Comparison of ENCODE assay signal across 18 cellular contexts in genomic region chr2:236658974-236659757, GRCh38.
DNase-seq lines count a peak whose midpoint lies in the region; ATAC-seq, FAIRE-seq and TF ChIP-seq lines count a peak whose summit lies in the region.
"Had no signal": no experiment of that assay in that cellular context is flagged by ENCODE, and none has a peak within 500 bp of the region (broad histone marks: within the 10 kb centered on the region; RNA-seq: fewer than 3 reads in every experiment).

No MANE protein-coding gene starts in this region.

- H3K79me2 ChIP-seq in H1 (ENCODE audit: control insufficient read depth in 1 of 2, insufficient read depth in 2 of 2, low read length in 2 of 2) (no peaks in the 10 kb centered on the region), osteoblast (ENCODE audit: insufficient read depth, low read length) (no peaks in the 10 kb centered on the region)

- H4K91ac ChIP-seq in H1 (replicated peaks; ENCODE audit: insufficient read length, low read length), result no peak overlapping the region

- no peaks in the 10 kb centered on the region for H3K36me3 Mint-ChIP-seq in mesothelial cell of epicardium

- DNase-seq in NCI-H2196 treated with DMSO at 0.1 percent for 48 hours (lab: John Stamatoyannopoulos, UW; ENCODE audit: unreplicated experiment) (peak; percentile 29), NCI-H2196 (lab: John Stamatoyannopoulos, UW; ENCODE audit: unreplicated experiment) (no peak), H1 (ENCODE audit: low read depth in 1 of 2, low spot score in 2 of 2) (peak in 1 of 2 experiments; percentile 34), mesothelial cell of epicardium (ENCODE audit: low spot score in 2 of 2, unreplicated experiment in 2 of 2) (no peak), ureter (ENCODE audit: low spot score) (peak; percentile 37), osteoblast (ENCODE audit: insufficient read length, low spot score, missing footprints) (no peak), upper lobe of right lung (no peak)
- DNase-seq: NCI-H1048, NCI-H146, NCI-H2081 treated with DMSO at 0.1 percent for 48 hours, NCI-H748 treated with DMSO at 0.1 percent for 48 hours, SHP77 had no signal

- peak overlapping the region; percentile 51; the same call in 1 of the 2 replicates for H2BK15ac ChIP-seq in H1 (ENCODE audit: low read length)

- H3K4me1 Mint-ChIP-seq in mesothelial cell of epicardium, result peaks cover 60% of the 10 kb centered on the region

- H4K8ac ChIP-seq in H1 (ENCODE audit: extremely low read depth, insufficient read depth, low read length), result no peak overlapping the region

- no peak overlapping the region for H3K4me3 Mint-ChIP-seq in mesothelial cell of epicardium

- H2BK5ac ChIP-seq in H1 (ENCODE audit: low read depth, low read length), result peak overlapping the region; percentile 44; the same call in 1 of the 2 replicates

- no peak overlapping the region for H4K5ac ChIP-seq in H1 (ENCODE audit: insufficient read length, low read depth, low read length)

- H3K14ac ChIP-seq in H1 (ENCODE audit: insufficient read length), result no peak overlapping the region

- no peak overlapping the region for H3K56ac ChIP-seq in H1 (replicated peaks; ENCODE audit: insufficient read length, low read depth, low read length)

- peak overlapping the region; percentile 87 for H3K27ac Mint-ChIP-seq in mesothelial cell of epicardium

- no peaks in the 10 kb centered on the region for H4K20me1 ChIP-seq in H1 (replicated peaks in 1 of 2; ENCODE audit: control insufficient read depth in 1 of 2, insufficient read depth in 2 of 2, low read length in 2 of 2)
- H4K20me1 ChIP-seq in osteoblast (ENCODE audit: insufficient read depth, low read length), result no peaks in the 10 kb centered on the region

- H3K23me2 ChIP-seq in H1 (ENCODE audit: low read depth, low read length), result no peaks in the 10 kb centered on the region

- ATAC-seq in upper lobe of right lung (no peak), GM21529 (IDR thresholded peaks at IDR 0.05; ENCODE audit: unreplicated experiment) (no peak)
- ATAC-seq: GM12878, K562 had no signal

- TF ChIP-seq CTCF in H1 (IDR thresholded peaks at IDR 0.05; ENCODE audit: control extremely low read depth in 1 of 3, insufficient read depth in 1 of 3, low read depth in 1 of 3, low read length in 3 of 3) (no peak), mesothelial cell of epicardium (IDR thresholded peaks at IDR 0.05; ENCODE audit: unreplicated experiment) (no peak), osteoblast (IDR thresholded peaks at IDR 0.05; ENCODE audit: extremely low read depth, low read depth, low read length) (no peak), upper lobe of right lung (IDR thresholded peaks at IDR 0.05) (no peak)

- no peak overlapping the region for H3K23ac ChIP-seq in H1 (ENCODE audit: insufficient read length)

- H2BK20ac ChIP-seq in H1 (ENCODE audit: low read length), result no peak overlapping the region

- intact Hi-C loops in upper lobe of right lung (cut with DNase I), result no loop called here

- FAIRE-seq in H1 (lab: Jason Lieb, UNC), result no peak
- FAIRE-seq: A204.1, GM12878, GM19239, K562 had no signal

- peak overlapping the region; percentile 56; the same call in 1 of the 2 replicates for H2BK12ac ChIP-seq in H1 (ENCODE audit: low read depth, low read length)

- no peaks in the 10 kb centered on the region for H3K9me3 Mint-ChIP-seq in mesothelial cell of epicardium

- H3K27me3 ChIP-seq in H1 (replicated peaks in 1 of 4; ENCODE audit: control insufficient read depth in 3 of 4, extremely low read depth in 1 of 4, insufficient read depth in 3 of 4, low read length in 3 of 4) (no peaks in the 10 kb centered on the region), osteoblast (ENCODE audit: insufficient read depth, low read length) (peaks cover 10% of the 10 kb centered on the region), upper lobe of right lung (no peaks in the 10 kb centered on the region)

- no peak for TF ChIP-seq RAD21 in H1 (IDR thresholded peaks at IDR 0.05 in 1 of 2, conservative IDR thresholded peaks at IDR 0.05 in 1 of 2; ENCODE audit: low read depth in 2 of 2, low read length in 2 of 2)

- H3K9me3 ChIP-seq in H1 (ENCODE audit: insufficient read depth in 2 of 2, low read depth in 1 of 2, low read length in 1 of 2) (no peaks in the 10 kb centered on the region), osteoblast (ENCODE audit: low read depth, low read length) (no peaks in the 10 kb centered on the region), upper lobe of right lung (no peaks in the 10 kb centered on the region)

- 0 out of 2 replicates have a peak overlapping the region, but pooled peaks have one; percentile 3 for H2AK5ac ChIP-seq in H1 (ENCODE audit: low read depth, low read length)

- no peak for TF ChIP-seq POLR2A in H1 (IDR thresholded peaks at IDR 0.05; ENCODE audit: control extremely low read depth in 1 of 2, low read depth in 2 of 2, low read length in 2 of 2)

- TF ChIP-seq EP300 in H1 (IDR thresholded peaks at IDR 0.05; ENCODE audit: borderline replicate concordance in 1 of 2, low read depth in 2 of 2, low read length in 2 of 2), result no peak

- H3K4me2 ChIP-seq in H1 (ENCODE audit: insufficient read depth in 1 of 2, low read depth in 2 of 2, low read length in 2 of 2), result no peak overlapping the region
- H3K4me2 ChIP-seq in osteoblast (ENCODE audit: insufficient read depth, low read length), result no peak overlapping the region

- H3K27ac ChIP-seq in H1 (ENCODE audit: low read depth, low read length), result no peak overlapping the region
- H3K27ac ChIP-seq in osteoblast (ENCODE audit: low read depth, low read length), result no peak overlapping the region
- H3K27ac ChIP-seq in upper lobe of right lung, result no peak overlapping the region
- H3K27ac ChIP-seq: C4-2B had no signal

- H2AFZ ChIP-seq in H1 (ENCODE audit: low read length) (peak overlapping the region; percentile 1; the same call in 1 of the 2 replicates), osteoblast (ENCODE audit: low read length) (no peak overlapping the region)

- no peak overlapping the region for H3K9ac ChIP-seq in H1 (replicated peaks in 1 of 4; ENCODE audit: extremely low read depth in 1 of 4, low read depth in 3 of 4, low read length in 3 of 4)

- CTCF ChIA-PET in H1 (lab: Charles Lee; ENCODE audit: partially characterized antibody), result interaction anchor here (0.7 to 1.8 kb wide), 3 partner anchors 97 to 350 kb away, joined by 3 to 5 read pairs (median 3); no protein-coding TSS in a partner anchor

- H2BK120ac ChIP-seq in H1 (replicated peaks; ENCODE audit: low read depth, low read length), result no peak overlapping the region

- H3K4me1 ChIP-seq in H1 (replicated peaks in 1 of 4; ENCODE audit: control insufficient read depth in 3 of 4, insufficient read depth in 4 of 4, low read length in 3 of 4) (peaks cover 6 to 11% (median 10%) of the 10 kb centered on the region in 4 experiments; a peak in 6 of 7 replicates), osteoblast (ENCODE audit: insufficient read depth, low read length) (peaks cover 41% of the 10 kb centered on the region), upper lobe of right lung (peaks cover 8% of the 10 kb centered on the region)

- no peak overlapping the region for H3K4ac ChIP-seq in H1 (replicated peaks; ENCODE audit: insufficient read length, low read depth, low read length)

- 86% methylated on average over 16 of the region's 16 CpGs; no CpG with 5 or more reads in 1 of the 2 experiments for WGBS in H1 (ENCODE audit: extremely low coverage in 1 of 2, insufficient coverage in 1 of 2, insufficient read length in 1 of 2, insufficient replicate concordance in 2 of 2, low coverage in 1 of 2, low lambda C conversion rate in 2 of 2, missing lambda C conversion rate in 1 of 2), 2 experiments

- H3K36me3 ChIP-seq in H1 (ENCODE audit: control insufficient read depth in 2 of 4, insufficient read depth in 4 of 4, low read length in 3 of 4) (no peaks in the 10 kb centered on the region), osteoblast (ENCODE audit: insufficient read depth, low read length) (no peaks in the 10 kb centered on the region), upper lobe of right lung (no peaks in the 10 kb centered on the region)

- H3K27me3 Mint-ChIP-seq in mesothelial cell of epicardium (ENCODE audit: low read depth), result no peaks in the 10 kb centered on the region

- POLR2A ChIA-PET in H1 (lab: Charles Lee; ENCODE audit: partially characterized antibody), result no interaction called here

- no peak overlapping the region for H3K18ac ChIP-seq in H1 (ENCODE audit: extremely low read depth, low read length)

- no peaks in the 10 kb centered on the region for H3K79me1 ChIP-seq in H1 (ENCODE audit: low read depth, low read length)

- H3K4me3 ChIP-seq in H1 (ENCODE audit: extremely low read depth in 1 of 4, insufficient read depth in 2 of 4, low read depth in 3 of 4, low read length in 4 of 4), result no peak overlapping the region
- H3K4me3 ChIP-seq in osteoblast (ENCODE audit: insufficient read depth, low read length), result no peak overlapping the region
- no peak overlapping the region for H3K4me3 ChIP-seq in upper lobe of right lung
- H3K4me3 ChIP-seq: GM12878, K562 had no signal

TF ChIP-seq in H1, 55 proteins besides CTCF, POLR2A, EP300 and RAD21:
- no peak for TF ChIP-seq BACH1 (IDR thresholded peaks at IDR 0.05; ENCODE audit: low read length)
- TF ChIP-seq TEAD4 (IDR thresholded peaks at IDR 0.05; ENCODE audit: low read depth, low read length), result no peak

Comparison
In these comparisons a context has a peak if more than half of its experiments do, and no peak if none do; other contexts are left out.
1. DNase-seq: peak in NCI-H2196 treated with DMSO at 0.1 percent for 48 hours (single experiment) and ureter (single experiment); none in NCI-H2196 (single experiment), mesothelial cell of epicardium (0 of 2), osteoblast (single experiment) and upper lobe of right lung (single experiment).